In the genomic region with DNA sequence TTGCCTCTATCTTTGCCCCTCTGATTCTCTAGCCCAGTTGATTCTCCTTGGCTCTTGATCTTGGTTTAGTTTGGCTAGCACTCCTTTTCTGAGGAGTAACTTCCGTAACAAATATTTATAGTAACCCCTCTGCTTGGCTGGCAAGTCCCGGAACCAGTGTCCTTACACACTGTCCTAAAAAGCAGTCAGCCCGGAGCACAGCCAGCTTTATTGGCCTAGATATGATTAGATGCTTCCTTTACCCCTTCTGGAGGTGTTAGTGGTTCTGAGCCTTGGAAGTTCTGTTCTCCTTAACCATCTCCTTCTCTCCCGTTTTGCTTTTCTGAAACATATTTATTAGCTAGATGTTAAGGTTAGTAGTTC, we compare ENCODE assay signal across 14 cellular contexts. TPM values are rescaled to one million over a fixed set of nuclear protein-coding genes. Genes with fewer than 3 reads are reported as not detected.
DNase-seq lines count a peak whose midpoint lies in the region; ATAC-seq and TF ChIP-seq lines count a peak whose summit lies in the region.
"Had no signal": no experiment of that assay in that cellular context is flagged by ENCODE, and none has a peak within 500 bp of the region (broad histone marks: within the 10 kb centered on the region; RNA-seq: fewer than 3 reads in every experiment).

No MANE protein-coding gene starts in this region.

- peak; percentile 32 for ATAC-seq in IMR-90 (ENCODE audit: low read depth)
- ATAC-seq in GM18868 (IDR thresholded peaks at IDR 0.05; ENCODE audit: unreplicated experiment): no peak
- no peak for ATAC-seq in GM21619 (IDR thresholded peaks at IDR 0.05; ENCODE audit: unreplicated experiment)

- H3K79me1 ChIP-seq in IMR-90 (ENCODE audit: low read depth in 1 of 2, low read length in 2 of 2): no peaks in the 10 kb centered on the region

- H4K5ac ChIP-seq in IMR-90 (ENCODE audit: low read depth, low read length): no peak overlapping the region

- H4K8ac ChIP-seq in IMR-90 (ENCODE audit: low read depth in 2 of 2, low read length in 2 of 2): no peak overlapping the region

- no peak overlapping the region for H2BK20ac ChIP-seq in IMR-90 (ENCODE audit: low read depth, low read length)

- CTCF ChIA-PET in IMR-90 (lab: Yijun Ruan, JAX): interaction anchor here (1.0 kb wide), 1 partner anchor 19 kb away, joined by 3 read pairs; no protein-coding TSS in a partner anchor

- no peak overlapping the region for H2AFZ ChIP-seq in IMR-90 (replicated peaks; ENCODE audit: low read length, poor library complexity)
- no peak overlapping the region for H2AFZ ChIP-seq in osteoblast (ENCODE audit: low read length)

- TF ChIP-seq CTCF in IMR-90 (conservative IDR thresholded peaks at IDR 0.05; ENCODE audit: low read depth, low read length): no peak
- TF ChIP-seq CTCF in WERI-Rb-1 (IDR thresholded peaks at IDR 0.05; ENCODE audit: low read depth, low read length): no peak
- no peak for TF ChIP-seq CTCF in right atrium auricular region (IDR thresholded peaks at IDR 0.05)
- no peak for TF ChIP-seq CTCF in osteoblast (IDR thresholded peaks at IDR 0.05; ENCODE audit: extremely low read depth, low read depth, low read length)

- H3K9me1 ChIP-seq in IMR-90 (ENCODE audit: insufficient read depth, low read length): no peaks in the 10 kb centered on the region

- POLR2A ChIA-PET in IMR-90 (lab: Charles Lee; ENCODE audit: unreplicated experiment): interaction anchor here (0.5 kb wide), 1 partner anchor 82 kb away, joined by 6 read pairs; a partner anchor contains a TSS

- H3K4ac ChIP-seq in IMR-90 (ENCODE audit: low read depth, low read length): no peak overlapping the region

- no peak overlapping the region for H3K9ac ChIP-seq in IMR-90 (ENCODE audit: low read depth, low read length)
- H3K9ac ChIP-seq in skeletal muscle tissue (ENCODE audit: low read depth in 1 of 3, low read length in 3 of 3): peak overlapping the region in 1 of 3 donors; percentile 57

- H3K4me3 ChIP-seq in IMR-90 (ENCODE audit: insufficient read depth, low read depth, low read length) (no peak overlapping the region), WERI-Rb-1 (ENCODE audit: low read depth, low read length) (no peak overlapping the region), right atrium auricular region (no peak overlapping the region), skeletal muscle tissue (ENCODE audit: low read length in 3 of 3) (peak overlapping the region in 1 of 3 donors; percentile 6), osteoblast (ENCODE audit: insufficient read depth, low read length) (no peak overlapping the region)

- no peak overlapping the region for H2AK5ac ChIP-seq in IMR-90 (ENCODE audit: low read depth, low read length)

- H2AK9ac ChIP-seq in IMR-90 (replicated peaks; ENCODE audit: low read depth, low read length, poor library complexity): no peak overlapping the region

- BruUV-seq in IMR-90 (replicated peaks; lab: Mats Ljungman, UMichigan): no TSS peak

- H4K91ac ChIP-seq in IMR-90 (ENCODE audit: insufficient read depth, low read depth, low read length): no peak overlapping the region

- H3K4me1 ChIP-seq in IMR-90 (ENCODE audit: control insufficient read depth, insufficient read depth, low read length) (peaks cover 1% of the 10 kb centered on the region; the same call in 1 of the 2 replicates), right atrium auricular region (peaks cover 0 to 31% of the 10 kb centered on the region in 2 donors), skeletal muscle tissue (ENCODE audit: control insufficient read depth in 3 of 3, insufficient read depth in 3 of 3, low read length in 3 of 3) (peaks cover 18 to 25% (median 18%) of the 10 kb centered on the region in 3 donors), osteoblast (ENCODE audit: insufficient read depth, low read length) (peaks cover 13% of the 10 kb centered on the region)

- H3K56ac ChIP-seq in IMR-90 (ENCODE audit: extremely low read depth, insufficient read depth, low read length): no peak overlapping the region

- H3K27ac ChIP-seq in IMR-90 (ENCODE audit: insufficient read depth, low read length) (no peak overlapping the region), WERI-Rb-1 (peak overlapping the region; percentile 35; the same call in 1 of the 2 replicates), right atrium auricular region (peak overlapping the region; percentile 69 to 75), skeletal muscle tissue (ENCODE audit: low read depth, low read length) (peak overlapping the region; percentile 73), osteoblast (ENCODE audit: low read depth, low read length) (no peak overlapping the region)

- H4K20me1 ChIP-seq in IMR-90 (ENCODE audit: insufficient read depth, low read length): no peaks in the 10 kb centered on the region
- no peaks in the 10 kb centered on the region for H4K20me1 ChIP-seq in osteoblast (ENCODE audit: insufficient read depth, low read length)

- H3K4me2 ChIP-seq in IMR-90 (ENCODE audit: low read depth, low read length): no peak overlapping the region
- no peak overlapping the region for H3K4me2 ChIP-seq in osteoblast (ENCODE audit: insufficient read depth, low read length)

- no peaks in the 10 kb centered on the region for H3K79me2 ChIP-seq in osteoblast (ENCODE audit: insufficient read depth, low read length)

- no peak for TF ChIP-seq RAD21 in IMR-90 (IDR thresholded peaks at IDR 0.05; ENCODE audit: low read length)

- no peaks in the 10 kb centered on the region for H3K9me3 ChIP-seq in IMR-90 (ENCODE audit: control insufficient read depth, insufficient read depth, low read length)
- no peaks in the 10 kb centered on the region for H3K9me3 ChIP-seq in WERI-Rb-1 (ENCODE audit: severe bottlenecking)
- H3K9me3 ChIP-seq in right atrium auricular region: no peaks in the 10 kb centered on the region
- no peaks in the 10 kb centered on the region for H3K9me3 ChIP-seq in skeletal muscle tissue (ENCODE audit: control insufficient read depth in 3 of 3, low read length in 3 of 3)
- no peaks in the 10 kb centered on the region for H3K9me3 ChIP-seq in osteoblast (ENCODE audit: low read depth, low read length)

- no peak overlapping the region for H3K14ac ChIP-seq in IMR-90 (replicated peaks; ENCODE audit: low read depth, low read length)

- no peak for TF ChIP-seq POLR2A in IMR-90 (IDR thresholded peaks at IDR 0.05; ENCODE audit: low read depth, low read length)

- intact Hi-C loops in IMR-90 (cut with micrococcal nuclease): no loop called here

- H2BK5ac ChIP-seq in IMR-90 (ENCODE audit: low read depth, low read length, poor library complexity, severe bottlenecking): no peak overlapping the region

- dilution Hi-C loops in IMR-90 (cut with HindIII; ENCODE audit: low sequenced_read_pairs, unreplicated experiment): no loop called here

- WGBS in IMR-90 (ENCODE audit: extremely low coverage in 2 of 2, insufficient read length in 1 of 2), 2 experiments: no CpG with 5 or more reads among the region's 4 CpGs

- no peak for DNase-seq in IMR-90
- DNase-seq in WERI-Rb-1: no peak
- no peak for DNase-seq in right atrium auricular region (ENCODE audit: low spot score)
- DNase-seq in islet precursor cell: no peak
- no peak for DNase-seq in osteoblast (ENCODE audit: insufficient read length, low spot score, missing footprints)
- DNase-seq: activated CD4-positive, alpha-beta T cell treated with anti-CD3 and anti-CD28 coated beads for 48 hours; DND-41; NCI-H2171; stimulated activated CD8-positive, alpha-beta memory T cell treated with anti-CD3 and anti-CD28 coated beads, Interleukin-4, amount 100 ng/mL, for 48 hours had no signal

- no peaks in the 10 kb centered on the region for H3K36me3 ChIP-seq in IMR-90 (ENCODE audit: control insufficient read depth, insufficient read depth, low read length)
- H3K36me3 ChIP-seq in WERI-Rb-1: peaks cover 2% of the 10 kb centered on the region; the same call in 1 of the 2 replicates
- no peaks in the 10 kb centered on the region for H3K36me3 ChIP-seq in right atrium auricular region
- H3K36me3 ChIP-seq in skeletal muscle tissue (ENCODE audit: control insufficient read depth in 3 of 3, insufficient read depth in 3 of 3, low read length in 3 of 3): no peaks in the 10 kb centered on the region
- H3K36me3 ChIP-seq in osteoblast (ENCODE audit: insufficient read depth, low read length): no peaks in the 10 kb centered on the region

- no peak overlapping the region for H2BK120ac ChIP-seq in IMR-90 (ENCODE audit: low read depth, low read length)

- no peak overlapping the region for H3K23ac ChIP-seq in IMR-90 (ENCODE audit: low read depth, low read length)

- in situ Hi-C loops in IMR-90 (cut with MboI; ENCODE audit: low sequenced_read_pairs): no loop called here

- H2BK15ac ChIP-seq in IMR-90 (ENCODE audit: low read depth, low read length): no peak overlapping the region

- no peak overlapping the region for H3K18ac ChIP-seq in IMR-90 (ENCODE audit: low read depth, low read length)

- H3K27me3 ChIP-seq in IMR-90 (ENCODE audit: control insufficient read depth, insufficient read depth, low read length): peaks cover 28% of the 10 kb centered on the region
- no peaks in the 10 kb centered on the region for H3K27me3 ChIP-seq in WERI-Rb-1 (ENCODE audit: insufficient read depth, low read depth, severe bottlenecking)
- no peaks in the 10 kb centered on the region for H3K27me3 ChIP-seq in right atrium auricular region
- no peaks in the 10 kb centered on the region for H3K27me3 ChIP-seq in skeletal muscle tissue (ENCODE audit: control insufficient read depth in 3 of 3, insufficient read depth in 3 of 3, low read length in 3 of 3)
- peaks cover 5% of the 10 kb centered on the region for H3K27me3 ChIP-seq in osteoblast (ENCODE audit: insufficient read depth, low read length)

RNA-seq across cellular contexts. Expression of a gene that starts 17.0 kb away (rescaled TPM):
- total RNA-seq in IMR-90 (2012; rRNA removed) (not detected in 2 replicates), right atrium auricular region (not detected), skeletal muscle tissue (not detected), osteoblast (not detected in 2 replicates)
- not detected in 2 replicates for polyA plus RNA-seq in IMR-90 (2012; rRNA removed)
- not detected in 2 replicates for polyA plus RNA-seq in IMR-90 (2012; cell fraction: cytosol; rRNA removed)
- not detected in 2 replicates for polyA plus RNA-seq in IMR-90 (2012; cell fraction: nucleus; rRNA removed; ENCODE audit: low replicate concordance)
- total RNA-seq: mammary epithelial cell; T-helper 1 cell treated with Interleukin-12 subunit alpha and Interleukin-12 subunit beta and Interleukin-4 antibody, amounts not matched to agents 30 ng/mL and 1 ng/mL, for 36 hours had no signal
- polyA plus RNA-seq: mammary epithelial cell had no signal

RNA-seq across cellular contexts. Expression of a gene that starts 20.3 kb away (rescaled TPM):
- total RNA-seq in IMR-90 (2012; rRNA removed) (5.2 and 6.4 TPM in 2 replicates), right atrium auricular region (10 to 100 TPM; 17.7 to 27.2 TPM), skeletal muscle tissue (7.3 TPM), osteoblast (16.6 and 20.3 TPM in 2 replicates)
- polyA plus RNA-seq in IMR-90 (2012; rRNA removed): 29.9 and 35.7 TPM in 2 replicates
- polyA plus RNA-seq in IMR-90 (2012; cell fraction: cytosol; rRNA removed): 12.3 and 21.9 TPM in 2 replicates
- polyA plus RNA-seq in IMR-90 (2012; cell fraction: nucleus; rRNA removed; ENCODE audit: low replicate concordance): 47.1 and 127 TPM in 2 replicates

RNA-seq across cellular contexts. Expression of a gene that starts 22.0 kb away (rescaled TPM):
- total RNA-seq in IMR-90 (2012; rRNA removed) (10.2 and 10.8 TPM in 2 replicates), right atrium auricular region (10 to 100 TPM; 21.3 to 25.7 TPM), skeletal muscle tissue (7.8 TPM), osteoblast (16.5 and 18.5 TPM in 2 replicates)
- 13.5 and 14.3 TPM in 2 replicates for polyA plus RNA-seq in IMR-90 (2012; rRNA removed)
- 7.7 and 11.0 TPM in 2 replicates for polyA plus RNA-seq in IMR-90 (2012; cell fraction: cytosol; rRNA removed)
- 23.7 and 25.1 TPM in 2 replicates for polyA plus RNA-seq in IMR-90 (2012; cell fraction: nucleus; rRNA removed; ENCODE audit: low replicate concordance)

RNA-seq across cellular contexts. Expression of a gene that starts 22.0 kb away (rescaled TPM):
- 14.2 and 18.1 TPM in 2 replicates for total RNA-seq in IMR-90 (2012; rRNA removed)
- 37.0 and 38.2 TPM in 2 replicates for polyA plus RNA-seq in IMR-90 (2012; rRNA removed)
- 16.3 and 18.2 TPM in 2 replicates for polyA plus RNA-seq in IMR-90 (2012; cell fraction: cytosol; rRNA removed)
- 206 and 250 TPM in 2 replicates for polyA plus RNA-seq in IMR-90 (2012; cell fraction: nucleus; rRNA removed; ENCODE audit: low replicate concordance)
- 10 to 100 TPM; 64.1 to 76.3 TPM for total RNA-seq in right atrium auricular region
- total RNA-seq in skeletal muscle tissue: 31.3 TPM
- 29.5 and 31.1 TPM in 2 replicates for total RNA-seq in osteoblast

RNA-seq across cellular contexts. Expression of a gene that starts 38.6 kb away (rescaled TPM):
- total RNA-seq in IMR-90 (2012; rRNA removed) (105 and 106 TPM in 2 replicates), right atrium auricular region (10 to 100 TPM; 34.6 to 48.5 TPM), skeletal muscle tissue (20.9 TPM), osteoblast (56.6 and 64.8 TPM in 2 replicates)
- 54.9 and 60.7 TPM in 2 replicates for polyA plus RNA-seq in IMR-90 (2012; rRNA removed)
- 86.1 and 133 TPM in 2 replicates for polyA plus RNA-seq in IMR-90 (2012; cell fraction: cytosol; rRNA removed)
- 30.7 and 40.3 TPM in 2 replicates for polyA plus RNA-seq in IMR-90 (2012; cell fraction: nucleus; rRNA removed; ENCODE audit: low replicate concordance)

Comparison
In these comparisons a context has a peak if more than half of its experiments do, and no peak if none do; other contexts are left out.
1. H3K27ac ChIP-seq: peak in WERI-Rb-1 (single experiment), right atrium auricular region (2 of 2) and skeletal muscle tissue (single experiment); none in IMR-90 (single experiment) and osteoblast (single experiment).